Comparison of ENCODE assay signal across 19 cellular contexts in genomic region chr9:121937248-121937647, GRCh38.
A peak's percentile ranks its signal among the peaks of the same experiment; 100 is the strongest.
DNase-seq lines count a peak whose midpoint lies in the region; ATAC-seq and TF ChIP-seq lines count a peak whose summit lies in the region.
"Had no signal": no experiment of that assay in that cellular context is flagged by ENCODE, and none has a peak within 500 bp of the region (broad histone marks: within the 10 kb centered on the region; RNA-seq: fewer than 3 reads in every experiment).

No MANE protein-coding gene starts in this region.

- in situ Hi-C loops in G401 (cut with HindIII; ENCODE audit: low sequenced_read_pairs), result no loop called here

- peak overlapping the region; percentile 35; the same call in 1 of the 2 replicates for H3K4me3 ChIP-seq in OCI-LY3 (ENCODE audit: low read length)
- H3K4me3 ChIP-seq: HAP-1, SJSA1 had no signal

- H3K9ac ChIP-seq in OCI-LY3 (ENCODE audit: low read length), result no peak overlapping the region

- H2AFZ ChIP-seq in OCI-LY3 (ENCODE audit: low read depth, low read length), result no peak overlapping the region

- ATAC-seq in HG02981 (IDR thresholded peaks at IDR 0.05; ENCODE audit: unreplicated experiment), result peak; percentile 51
- ATAC-seq: Right ventricle myocardium inferior had no signal

- no peaks in the 10 kb centered on the region for H3K36me3 ChIP-seq in OCI-LY3 (replicated peaks; ENCODE audit: low read depth, low read length)
- H3K36me3 ChIP-seq: HAP-1, SJSA1 had no signal

- peak overlapping the region; percentile 62 for H3K4me2 ChIP-seq in OCI-LY3 (ENCODE audit: low read length)

- peaks cover 11% of the 10 kb centered on the region; the same call in 1 of the 2 replicates for H3K9me3 ChIP-seq in OCI-LY3 (ENCODE audit: insufficient read depth, low read length)
- H3K9me3 ChIP-seq: HAP-1, SJSA1 had no signal

- no peaks in the 10 kb centered on the region for H3K79me2 ChIP-seq in OCI-LY3 (ENCODE audit: low read length)

- peak; percentile 49 for DNase-seq in G401 (ENCODE audit: low spot score)
- DNase-seq in kidney tubule cell (ENCODE audit: low spot score), result peak; percentile 21
- DNase-seq in hypothalamus (lab: John Stamatoyannopoulos, UW), result no peak
- DNase-seq in stimulated activated CD4-positive, alpha-beta T cell treated with anti-CD3 and anti-CD28 coated beads, Interleukin-12 subunit alpha, Interleukin-12 subunit beta, amount 100 ng/mL, for 4 hours, result no peak
- no peak for DNase-seq in NCI-H128 (lab: John Stamatoyannopoulos, UW; ENCODE audit: unreplicated experiment)
- DNase-seq in NCI-H1417 (lab: John Stamatoyannopoulos, UW), result no peak
- DNase-seq: Calu3, DMS79 treated with DMSO at 0.1 percent for 48 hours, GOT3, HFFc6, NCI-H1105, NCI-H2029, NCI-H446 treated with DMSO at 0.1 percent for 48 hours had no signal

- no peaks in the 10 kb centered on the region for H4K20me1 ChIP-seq in OCI-LY3 (ENCODE audit: insufficient read depth, low read length)

- peak overlapping the region; percentile 31; the same call in 1 of the 2 replicates for H3K27ac ChIP-seq in OCI-LY3 (ENCODE audit: low read length)
- H3K27ac ChIP-seq: HL-60, SJSA1 had no signal

- H3K27me3 ChIP-seq in OCI-LY3 (ENCODE audit: low read depth, low read length), result no peaks in the 10 kb centered on the region
- H3K27me3 ChIP-seq: SJSA1 had no signal

- peaks cover 32% of the 10 kb centered on the region for H3K4me1 ChIP-seq in OCI-LY3 (ENCODE audit: low read length)
- H3K4me1 ChIP-seq: HAP-1, SJSA1 had no signal

- no peak for TF ChIP-seq CTCF in OCI-LY3 (IDR thresholded peaks at IDR 0.05; ENCODE audit: low read depth, low read length)

Comparison
In these comparisons a context has a peak if more than half of its experiments do, and no peak if none do; other contexts are left out.
1. DNase-seq: peak in G401 (single experiment) and kidney tubule cell (single experiment); none in hypothalamus (0 of 51), stimulated activated CD4-positive, alpha-beta T cell treated with anti-CD3 and anti-CD28 coated beads, Interleukin-12 subunit alpha, Interleukin-12 subunit beta, amount 100 ng/mL, for 4 hours (single experiment), NCI-H128 (single experiment) and NCI-H1417 (0 of 3).